ENCODE assay signal across 22 cellular contexts in the genomic region with DNA sequence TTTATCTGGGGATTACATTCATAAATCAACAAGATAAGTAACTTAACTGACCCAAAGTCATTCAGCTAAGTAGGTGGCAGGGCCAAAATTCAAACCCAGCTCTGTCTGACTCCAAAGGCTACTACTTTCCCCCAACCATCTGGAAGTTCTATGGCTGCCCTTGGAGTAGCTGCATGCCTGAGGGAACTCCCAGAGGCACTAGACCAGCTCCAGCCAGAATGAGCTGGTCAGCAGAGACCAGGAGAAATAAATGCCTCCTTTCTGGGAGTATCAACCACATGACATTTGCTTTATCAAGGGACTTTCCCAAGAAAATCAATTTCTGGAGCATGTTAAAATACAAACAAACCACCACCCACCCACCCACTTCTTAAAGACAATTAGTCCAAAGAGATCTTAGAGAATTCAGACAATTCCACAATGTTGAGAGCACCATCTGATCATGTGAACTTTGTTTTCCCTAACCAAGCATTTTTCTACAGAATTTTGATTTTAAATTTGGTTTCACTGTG.
"Had no signal": no experiment of that assay in that cellular context is flagged by ENCODE, and none has a peak within 500 bp of the region (broad histone marks: within the 10 kb centered on the region; RNA-seq: fewer than 3 reads in every experiment).

No MANE protein-coding gene starts in this region.

- H3K27me3 ChIP-seq: brain microvascular endothelial cell, esophagus muscularis mucosa, left lung, neutrophil, ovary, testis, transverse colon had no signal

- H3K27ac ChIP-seq: brain microvascular endothelial cell, esophagus muscularis mucosa, left lung, lower lobe of right lung, neutrophil, ovary, prostate gland, testis, transverse colon had no signal

- H3K9me3 ChIP-seq: esophagus muscularis mucosa, left lung, lower lobe of right lung, mucosa of descending colon, neutrophil, ovary, prostate gland, testis, transverse colon had no signal

- H3K4me1 ChIP-seq: esophagus muscularis mucosa, left lung, lower lobe of right lung, prostate gland, testis, transverse colon had no signal

- DNase-seq: activated CD4-positive, alpha-beta T cell treated with anti-CD3 and anti-CD28 coated beads for 4 hours; activated CD4-positive, alpha-beta T cell treated with anti-CD3 and anti-CD28 coated beads, Interleukin-2, amount 50 U/mL, for 4 hours; activated naive CD4-positive, alpha-beta T cell; activated T-cell treated with anti-CD3 and anti-CD28 coated beads for 4 hours; activated T-cell treated with anti-CD3 and anti-CD28 coated beads, Interleukin-2, amount 50 U/mL, for 72 hours; anterior cingulate cortex; brain microvascular endothelial cell; caudate nucleus; endodermal cell; kidney glomerular epithelial cell; left lung; lower lobe of right lung; mucosa of descending colon; ovary; stimulated activated naive CD4-positive, alpha-beta T cell treated with Interleukin-2 at 50 U/mL for 16 hours; T-helper 1 cell; testis; transverse colon had no signal

- FAIRE-seq: frontal cortex had no signal

- ATAC-seq: activated T-cell treated with anti-CD3 and anti-CD28 coated beads, Interleukin-2, amount 50 U/mL, for 72 hours; left lung; lower lobe of right lung; mucosa of descending colon had no signal

- H3K36me3 ChIP-seq: brain microvascular endothelial cell, esophagus muscularis mucosa, left lung, lower lobe of right lung, neutrophil, ovary, prostate gland, transverse colon had no signal

- H3K4me3 ChIP-seq: esophagus muscularis mucosa, left lung, lower lobe of right lung, mucosa of descending colon, ovary, prostate gland, testis, transverse colon had no signal
